1 cellular context compared by ENCODE assay signal in the genomic region with DNA sequence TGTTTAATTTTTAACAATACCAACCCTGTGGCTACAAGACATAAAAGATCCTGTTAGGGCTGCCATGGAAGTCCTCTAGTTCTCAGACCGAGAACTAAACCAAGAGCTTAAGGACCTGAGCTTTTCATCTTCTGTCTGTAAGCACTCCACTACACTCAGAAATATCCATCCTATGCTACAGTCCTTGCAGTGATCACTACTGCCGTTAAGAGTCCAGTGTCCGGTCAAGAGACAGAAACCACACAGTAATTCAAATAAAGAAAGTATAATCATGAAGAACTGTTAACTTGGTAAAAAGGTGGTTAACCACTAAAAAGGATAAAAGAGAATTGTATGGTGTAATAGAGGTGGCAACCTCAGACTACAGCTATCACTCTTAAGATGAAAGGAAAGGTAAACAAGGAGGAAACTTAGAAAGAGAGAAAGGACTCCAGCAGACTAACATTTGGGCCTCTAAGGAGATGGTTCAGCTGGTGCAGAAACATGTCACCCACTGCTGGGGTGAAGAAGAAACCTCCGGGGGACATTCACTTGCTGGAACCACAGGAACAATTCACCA.
TF ChIP-seq lines count a peak whose summit lies in the region.

No MANE protein-coding gene starts in this region.

TF ChIP-seq in H1, 55 proteins besides CTCF, POLR2A, EP300 and RAD21:
- TF ChIP-seq KDM1A (IDR thresholded peaks at IDR 0.05; ENCODE audit: borderline replicate concordance, low read length) (no peak), SAP30 (IDR thresholded peaks at IDR 0.05; ENCODE audit: insufficient read depth, insufficient replicate concordance, low read length) (no peak), EZH2 (IDR thresholded peaks at IDR 0.05; ENCODE audit: low read depth, low read length, severe bottlenecking) (no peak), BRCA1 (IDR thresholded peaks at IDR 0.05; ENCODE audit: low read depth, low read length) (no peak), GTF2F1 (IDR thresholded peaks at IDR 0.05; ENCODE audit: borderline replicate concordance, low read depth, low read length) (no peak), CBX5 (IDR thresholded peaks at IDR 0.05; ENCODE audit: low read depth, low read length) (no peak), RFX5 (IDR thresholded peaks at IDR 0.05; ENCODE audit: borderline replicate concordance, low read depth, low read length) (no peak), RNF2 (IDR thresholded peaks at IDR 0.05; ENCODE audit: borderline replicate concordance, low read depth, low read length, missing control alignments, poor library complexity, severe bottlenecking) (no peak), TEAD4 (IDR thresholded peaks at IDR 0.05; ENCODE audit: low read depth, low read length) (no peak)
- TF ChIP-seq, protein P1, sequence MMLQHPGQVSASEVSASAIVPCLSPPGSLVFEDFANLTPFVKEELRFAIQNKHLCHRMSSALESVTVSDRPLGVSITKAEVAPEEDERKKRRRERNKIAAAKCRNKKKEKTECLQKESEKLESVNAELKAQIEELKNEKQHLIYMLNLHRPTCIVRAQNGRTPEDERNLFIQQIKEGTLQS (IDR thresholded peaks at IDR 0.05; ENCODE audit: insufficient read depth, low read depth, low read length): no peak
